1 cellular context compared by ENCODE assay signal in genomic region chr5:88885043-88885442, GRCh38.
TF ChIP-seq lines count a peak whose summit lies in the region.

No MANE protein-coding gene starts in this region.

TF ChIP-seq in WTC11, 78 proteins besides CTCF, POLR2A, EP300 and RAD21 (continued from another document):
- TF ChIP-seq, protein P1, sequence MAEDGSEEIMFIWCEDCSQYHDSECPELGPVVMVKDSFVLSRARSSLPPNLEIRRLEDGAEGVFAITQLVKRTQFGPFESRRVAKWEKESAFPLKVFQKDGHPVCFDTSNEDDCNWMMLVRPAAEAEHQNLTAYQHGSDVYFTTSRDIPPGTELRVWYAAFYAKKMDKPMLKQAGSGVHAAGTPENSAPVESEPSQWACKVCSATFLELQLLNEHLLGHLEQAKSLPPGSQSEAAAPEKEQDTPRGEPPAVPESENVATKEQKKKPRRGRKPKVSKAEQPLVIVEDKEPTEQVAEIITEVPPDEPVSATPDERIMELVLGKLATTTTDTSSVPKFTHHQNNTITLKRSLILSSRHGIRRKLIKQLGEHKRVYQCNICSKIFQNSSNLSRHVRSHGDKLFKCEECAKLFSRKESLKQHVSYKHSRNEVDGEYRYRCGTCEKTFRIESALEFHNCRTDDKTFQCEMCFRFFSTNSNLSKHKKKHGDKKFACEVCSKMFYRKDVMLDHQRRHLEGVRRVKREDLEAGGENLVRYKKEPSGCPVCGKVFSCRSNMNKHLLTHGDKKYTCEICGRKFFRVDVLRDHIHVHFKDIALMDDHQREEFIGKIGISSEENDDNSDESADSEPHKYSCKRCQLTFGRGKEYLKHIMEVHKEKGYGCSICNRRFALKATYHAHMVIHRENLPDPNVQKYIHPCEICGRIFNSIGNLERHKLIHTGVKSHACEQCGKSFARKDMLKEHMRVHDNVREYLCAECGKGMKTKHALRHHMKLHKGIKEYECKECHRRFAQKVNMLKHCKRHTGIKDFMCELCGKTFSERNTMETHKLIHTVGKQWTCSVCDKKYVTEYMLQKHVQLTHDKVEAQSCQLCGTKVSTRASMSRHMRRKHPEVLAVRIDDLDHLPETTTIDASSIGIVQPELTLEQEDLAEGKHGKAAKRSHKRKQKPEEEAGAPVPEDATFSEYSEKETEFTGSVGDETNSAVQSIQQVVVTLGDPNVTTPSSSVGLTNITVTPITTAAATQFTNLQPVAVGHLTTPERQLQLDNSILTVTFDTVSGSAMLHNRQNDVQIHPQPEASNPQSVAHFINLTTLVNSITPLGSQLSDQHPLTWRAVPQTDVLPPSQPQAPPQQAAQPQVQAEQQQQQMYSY (CRISPR knock-in tag; IDR thresholded peaks at IDR 0.05) = no peak
- TF ChIP-seq AFF4 (CRISPR knock-in tag; IDR thresholded peaks at IDR 0.05; ENCODE audit: borderline replicate concordance) (no peak), RELA (CRISPR knock-in tag; IDR thresholded peaks at IDR 0.05; ENCODE audit: borderline replicate concordance) (no peak), ATF6 (CRISPR knock-in tag; IDR thresholded peaks at IDR 0.05) (no peak), ATF3 (CRISPR knock-in tag; conservative IDR thresholded peaks at IDR 0.05) (no peak), SP1 (CRISPR knock-in tag; conservative IDR thresholded peaks at IDR 0.05) (no peak), ETV6 (CRISPR knock-in tag; IDR thresholded peaks at IDR 0.05) (no peak), KAT7 (CRISPR knock-in tag; IDR thresholded peaks at IDR 0.05; ENCODE audit: borderline replicate concordance) (no peak)
- TF ChIP-seq, protein P2, sequence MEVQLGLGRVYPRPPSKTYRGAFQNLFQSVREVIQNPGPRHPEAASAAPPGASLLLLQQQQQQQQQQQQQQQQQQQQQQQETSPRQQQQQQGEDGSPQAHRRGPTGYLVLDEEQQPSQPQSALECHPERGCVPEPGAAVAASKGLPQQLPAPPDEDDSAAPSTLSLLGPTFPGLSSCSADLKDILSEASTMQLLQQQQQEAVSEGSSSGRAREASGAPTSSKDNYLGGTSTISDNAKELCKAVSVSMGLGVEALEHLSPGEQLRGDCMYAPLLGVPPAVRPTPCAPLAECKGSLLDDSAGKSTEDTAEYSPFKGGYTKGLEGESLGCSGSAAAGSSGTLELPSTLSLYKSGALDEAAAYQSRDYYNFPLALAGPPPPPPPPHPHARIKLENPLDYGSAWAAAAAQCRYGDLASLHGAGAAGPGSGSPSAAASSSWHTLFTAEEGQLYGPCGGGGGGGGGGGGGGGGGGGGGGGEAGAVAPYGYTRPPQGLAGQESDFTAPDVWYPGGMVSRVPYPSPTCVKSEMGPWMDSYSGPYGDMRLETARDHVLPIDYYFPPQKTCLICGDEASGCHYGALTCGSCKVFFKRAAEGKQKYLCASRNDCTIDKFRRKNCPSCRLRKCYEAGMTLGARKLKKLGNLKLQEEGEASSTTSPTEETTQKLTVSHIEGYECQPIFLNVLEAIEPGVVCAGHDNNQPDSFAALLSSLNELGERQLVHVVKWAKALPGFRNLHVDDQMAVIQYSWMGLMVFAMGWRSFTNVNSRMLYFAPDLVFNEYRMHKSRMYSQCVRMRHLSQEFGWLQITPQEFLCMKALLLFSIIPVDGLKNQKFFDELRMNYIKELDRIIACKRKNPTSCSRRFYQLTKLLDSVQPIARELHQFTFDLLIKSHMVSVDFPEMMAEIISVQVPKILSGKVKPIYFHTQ (CRISPR knock-in tag; IDR thresholded peaks at IDR 0.05) = no peak
- TF ChIP-seq, protein P3, sequence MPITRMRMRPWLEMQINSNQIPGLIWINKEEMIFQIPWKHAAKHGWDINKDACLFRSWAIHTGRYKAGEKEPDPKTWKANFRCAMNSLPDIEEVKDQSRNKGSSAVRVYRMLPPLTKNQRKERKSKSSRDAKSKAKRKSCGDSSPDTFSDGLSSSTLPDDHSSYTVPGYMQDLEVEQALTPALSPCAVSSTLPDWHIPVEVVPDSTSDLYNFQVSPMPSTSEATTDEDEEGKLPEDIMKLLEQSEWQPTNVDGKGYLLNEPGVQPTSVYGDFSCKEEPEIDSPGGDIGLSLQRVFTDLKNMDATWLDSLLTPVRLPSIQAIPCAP (CRISPR knock-in tag; IDR thresholded peaks at IDR 0.05) = no peak
- TF ChIP-seq, protein P4, sequence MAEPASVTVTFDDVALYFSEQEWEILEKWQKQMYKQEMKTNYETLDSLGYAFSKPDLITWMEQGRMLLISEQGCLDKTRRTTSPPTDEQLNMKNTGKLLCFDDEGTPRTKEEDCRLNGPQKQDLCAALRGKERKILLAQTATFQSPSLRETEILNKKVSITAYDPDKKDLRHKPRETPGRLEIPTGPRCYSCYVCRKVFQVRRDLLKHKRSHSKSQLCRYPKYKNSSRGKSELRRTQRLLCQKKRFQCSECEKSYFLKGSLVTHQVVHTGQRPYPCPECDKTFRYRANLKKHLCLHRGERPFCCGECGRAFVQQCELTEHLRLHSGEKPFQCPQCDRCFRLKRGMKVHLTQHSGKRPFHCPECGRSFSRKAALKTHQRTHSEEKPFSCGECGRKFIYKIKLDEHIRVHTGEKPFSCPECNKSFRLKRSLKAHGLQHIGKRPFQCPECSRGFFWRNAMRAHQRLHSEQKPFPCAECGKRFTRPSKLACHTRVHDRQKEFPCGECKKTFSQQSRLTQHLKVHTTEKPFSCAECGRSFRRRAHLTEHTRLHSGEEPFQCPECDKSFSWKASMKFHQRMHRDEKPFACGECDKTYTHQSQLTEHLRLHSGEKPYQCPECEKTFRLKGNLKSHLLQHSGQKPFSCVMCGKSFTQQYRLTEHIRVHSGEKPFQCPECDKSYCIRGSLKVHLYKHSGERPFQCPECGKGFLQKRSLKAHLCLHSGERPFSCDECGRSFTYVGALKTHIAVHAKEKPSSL (CRISPR knock-in tag; conservative IDR thresholded peaks at IDR 0.05) = no peak
TF ChIP-seq in WTC11: peak in this region for 0.
